13 cellular contexts compared by ENCODE assay signal in genomic region chr3:56869157-56869889, GRCh38.
DNase-seq lines count a peak whose midpoint lies in the region; ATAC-seq and TF ChIP-seq lines count a peak whose summit lies in the region.
"Had no signal": no experiment of that assay in that cellular context is flagged by ENCODE, and none has a peak within 500 bp of the region (broad histone marks: within the 10 kb centered on the region; RNA-seq: fewer than 3 reads in every experiment).

No MANE protein-coding gene starts in this region.

- H3K27ac ChIP-seq in CD4-positive, alpha-beta memory T cell (ENCODE audit: low read depth, low read length): no peak overlapping the region
- H3K27ac ChIP-seq in HCT116 (ENCODE audit: low read depth, low read length): no peak overlapping the region
- H3K27ac ChIP-seq in stomach: no peak overlapping the region
- H3K27ac ChIP-seq: GM23248 had no signal

- H3K4me2 ChIP-seq in HCT116 (ENCODE audit: low read length): peak overlapping the region; percentile 1; the same call in 1 of the 2 replicates

- no peaks in the 10 kb centered on the region for H3K9me3 ChIP-seq in CD4-positive, alpha-beta memory T cell (ENCODE audit: control insufficient read depth in 1 of 2, low read length in 2 of 2)
- H3K9me3 ChIP-seq in HCT116 (ENCODE audit: control insufficient read depth in 1 of 2, insufficient read depth in 1 of 2, low read depth in 1 of 2, low read length in 2 of 2) (no peaks in the 10 kb centered on the region), stomach (no peaks in the 10 kb centered on the region)
- H3K9me3 ChIP-seq: Caco-2 had no signal

- H3K9me2 ChIP-seq in HCT116 (ENCODE audit: insufficient read depth): no peaks in the 10 kb centered on the region

- H3K27me3 ChIP-seq in CD4-positive, alpha-beta memory T cell (ENCODE audit: insufficient read depth, low read length): no peaks in the 10 kb centered on the region
- no peaks in the 10 kb centered on the region for H3K27me3 ChIP-seq in HCT116 (ENCODE audit: insufficient read depth, low read length)
- H3K27me3 ChIP-seq in kidney epithelial cell (ENCODE audit: control insufficient read depth, insufficient read depth, low read length): no peaks in the 10 kb centered on the region
- H3K27me3 ChIP-seq in stomach: no peaks in the 10 kb centered on the region

- H3K36me3 ChIP-seq in CD4-positive, alpha-beta memory T cell (ENCODE audit: insufficient read depth, low read length): no peaks in the 10 kb centered on the region
- no peaks in the 10 kb centered on the region for H3K36me3 ChIP-seq in HCT116 (ENCODE audit: control insufficient read depth in 1 of 2, insufficient read depth in 2 of 2, low read length in 2 of 2)
- no peaks in the 10 kb centered on the region for H3K36me3 ChIP-seq in kidney epithelial cell (ENCODE audit: control insufficient read depth, insufficient read depth, low read length)
- H3K36me3 ChIP-seq in stomach: no peaks in the 10 kb centered on the region

- no peaks in the 10 kb centered on the region for H3K79me2 ChIP-seq in HCT116 (ENCODE audit: insufficient read depth, low read length)

- CTCF ChIA-PET in CD4-positive, alpha-beta memory T cell (lab: Charles Lee; ENCODE audit: partially characterized antibody): interaction anchor here (0.8 to 2.1 kb wide), 5 partner anchors 9 to 120 kb away, joined by 3 to 7 read pairs (median 4); no protein-coding TSS in a partner anchor
- CTCF ChIA-PET in HCT116 (lab: Charles Lee): no interaction called here

- H3K9me3 Mint-ChIP-seq in CD4-positive, alpha-beta memory T cell: peaks cover 0 to 2% (median 0%) of the 10 kb centered on the region in 8 donors
- H3K9me3 Mint-ChIP-seq in activated T-helper 1 cell treated with anti-CD3 and anti-CD28 coated beads, Interleukin-12 subunit alpha, Interleukin-12 subunit beta, Interleukin-2, Interleukin-4 antibody, amounts not matched to agents 30 ng/mL and 10 ng/mL and 1 ng/mL, durations not matched to agents 14 hours and 24 hours and 36 hours: peaks cover 3% of the 10 kb centered on the region

- H3K4me3 Mint-ChIP-seq in CD4-positive, alpha-beta memory T cell: peak overlapping the region; percentile 36 to 78 (median 69)
- H3K4me3 Mint-ChIP-seq in activated T-helper 1 cell treated with anti-CD3 and anti-CD28 coated beads, Interleukin-12 subunit alpha, Interleukin-12 subunit beta, Interleukin-2, Interleukin-4 antibody, amounts not matched to agents 30 ng/mL and 10 ng/mL and 1 ng/mL, durations not matched to agents 14 hours and 24 hours and 36 hours: no peak overlapping the region

- no peak overlapping the region for H3K9ac ChIP-seq in HCT116 (ENCODE audit: low read length)
- H3K9ac ChIP-seq: GM23248 had no signal

- peaks cover 41% of the 10 kb centered on the region for H3K4me1 ChIP-seq in CD4-positive, alpha-beta memory T cell (ENCODE audit: insufficient read depth, low read length)
- peaks cover 0 to 13% of the 10 kb centered on the region in 2 experiments; a peak in 2 of 4 replicates for H3K4me1 ChIP-seq in HCT116 (ENCODE audit: control insufficient read depth in 1 of 2, insufficient read depth in 2 of 2, low read length in 2 of 2)
- peaks cover 0 to 19% (median 8%) of the 10 kb centered on the region in 4 donors for H3K4me1 ChIP-seq in stomach

- TF ChIP-seq POLR2A in HCT116 (IDR thresholded peaks at IDR 0.05; ENCODE audit: borderline replicate concordance, extremely low read depth, insufficient read depth, insufficient read length): no peak
- TF ChIP-seq POLR2A in stomach (IDR thresholded peaks at IDR 0.05): no peak

- peak overlapping the region; percentile 2 to 94 (median 70) for H3K27ac Mint-ChIP-seq in CD4-positive, alpha-beta memory T cell
- H3K27ac Mint-ChIP-seq in activated T-helper 1 cell treated with anti-CD3 and anti-CD28 coated beads, Interleukin-12 subunit alpha, Interleukin-12 subunit beta, Interleukin-2, Interleukin-4 antibody, amounts not matched to agents 30 ng/mL and 10 ng/mL and 1 ng/mL, durations not matched to agents 14 hours and 24 hours and 36 hours: peak overlapping the region; percentile 72

- no peak for DNase-seq in CD4-positive, alpha-beta memory T cell
- no peak for DNase-seq in HCT116 (ENCODE audit: low read depth, low spot score)
- DNase-seq in activated T-helper 1 cell treated with anti-CD3 and anti-CD28 coated beads, Interleukin-12 subunit alpha, Interleukin-12 subunit beta, Interleukin-2, Interleukin-4 antibody, amounts not matched to agents 30 ng/mL and 10 ng/mL and 1 ng/mL, durations not matched to agents 14 hours and 24 hours and 36 hours (ENCODE audit: low spot score): no peak
- peak; percentile 37 for DNase-seq in kidney epithelial cell (ENCODE audit: low read depth)
- no peak for DNase-seq in stomach
- DNase-seq in germinal center (ENCODE audit: low spot score): no peak
- DNase-seq: Caco-2, dermis blood vessel endothelial cell, GM23248, islet precursor cell, MV-4-11, NCI-H524 treated with DMSO at 0.1 percent for 48 hours had no signal

- ATAC-seq in HCT116 (peak; percentile 59; the same call in 1 of the 2 replicates), HG02885 (IDR thresholded peaks at IDR 0.05; ENCODE audit: poor library complexity, unreplicated experiment) (no peak)

- H2AFZ ChIP-seq in HCT116 (ENCODE audit: low read depth, low read length, poor library complexity, severe bottlenecking): no peak overlapping the region
- H2AFZ ChIP-seq: GM23248 had no signal

- 22 to 43% (median 35%) methylated on average over 6 of the region's 6 CpGs for WGBS in stomach, 5 donors

- H3K4me1 Mint-ChIP-seq in CD4-positive, alpha-beta memory T cell: peaks cover 42 to 67% (median 58%) of the 10 kb centered on the region in 4 donors
- peaks cover 56% of the 10 kb centered on the region for H3K4me1 Mint-ChIP-seq in activated T-helper 1 cell treated with anti-CD3 and anti-CD28 coated beads, Interleukin-12 subunit alpha, Interleukin-12 subunit beta, Interleukin-2, Interleukin-4 antibody, amounts not matched to agents 30 ng/mL and 10 ng/mL and 1 ng/mL, durations not matched to agents 14 hours and 24 hours and 36 hours (ENCODE audit: low read depth)

- POLR2A ChIA-PET in CD4-positive, alpha-beta memory T cell (lab: Charles Lee; ENCODE audit: partially characterized antibody): interaction anchor here (0.6 to 1.6 kb wide), 7 partner anchors 8 to 68 kb away, joined by 3 to 7 read pairs (median 3); partner anchors contain the start of gene ARHGEF3
- POLR2A ChIA-PET in HCT116 (lab: Charles Lee): no interaction called here

- no peak for TF ChIP-seq RAD21 in HCT116 (IDR thresholded peaks at IDR 0.05; ENCODE audit: low read depth)

- no peak overlapping the region for H3K4me3 ChIP-seq in CD4-positive, alpha-beta memory T cell (ENCODE audit: low read length in 2 of 2)
- H3K4me3 ChIP-seq in HCT116 (replicated peaks in 1 of 2; ENCODE audit: low read depth in 1 of 2, low read length in 2 of 2) (no peak overlapping the region), kidney epithelial cell (ENCODE audit: low read depth, low read length) (no peak overlapping the region), stomach (no peak overlapping the region)
- H3K4me3 ChIP-seq: GM23248 had no signal

- TF ChIP-seq EP300 in stomach (IDR thresholded peaks at IDR 0.05): no peak

- no TSS peak for BruUV-seq in HCT116 (replicated peaks; lab: Mats Ljungman, UMichigan)

- H3K27me3 Mint-ChIP-seq in CD4-positive, alpha-beta memory T cell: no peaks in the 10 kb centered on the region
- no peaks in the 10 kb centered on the region for H3K27me3 Mint-ChIP-seq in activated T-helper 1 cell treated with anti-CD3 and anti-CD28 coated beads, Interleukin-12 subunit alpha, Interleukin-12 subunit beta, Interleukin-2, Interleukin-4 antibody, amounts not matched to agents 30 ng/mL and 10 ng/mL and 1 ng/mL, durations not matched to agents 14 hours and 24 hours and 36 hours (ENCODE audit: insufficient read depth)

- peaks cover 7 to 11% of the 10 kb centered on the region in 2 donors for H3K36me3 Mint-ChIP-seq in CD4-positive, alpha-beta memory T cell
- peaks cover 9% of the 10 kb centered on the region for H3K36me3 Mint-ChIP-seq in activated T-helper 1 cell treated with anti-CD3 and anti-CD28 coated beads, Interleukin-12 subunit alpha, Interleukin-12 subunit beta, Interleukin-2, Interleukin-4 antibody, amounts not matched to agents 30 ng/mL and 10 ng/mL and 1 ng/mL, durations not matched to agents 14 hours and 24 hours and 36 hours (ENCODE audit: low read depth)

- H4K20me1 ChIP-seq in HCT116 (ENCODE audit: insufficient read depth): no peaks in the 10 kb centered on the region

- intact Hi-C loops in CD4-positive, alpha-beta memory T cell (cut with micrococcal nuclease): no loop called here
- intact Hi-C loops in HCT116 (cut with micrococcal nuclease) (no loop called here), stomach (cut with DNase I; ENCODE audit: low total_unique reads) (no loop called here)
- intact Hi-C loops in activated T-helper 1 cell treated with anti-CD3 and anti-CD28 coated beads, Interleukin-12 subunit alpha, Interleukin-12 subunit beta, Interleukin-2, Interleukin-4 antibody, amounts not matched to agents 30 ng/mL and 10 ng/mL and 1 ng/mL, durations not matched to agents 14 hours and 24 hours and 36 hours (cut with micrococcal nuclease): no loop called here

- RAD21 ChIA-PET in HCT116 (lab: Charles Lee; ENCODE audit: low non-redundant PET in 1 of 2, low total read pairs in 2 of 2, uncharacterized antibody in 2 of 2, unreplicated experiment in 2 of 2): no interaction called here

- TF ChIP-seq CTCF in HCT116 (IDR thresholded peaks at IDR 0.05 in 2 of 3, conservative IDR thresholded peaks at IDR 0.05 in 1 of 3; ENCODE audit: borderline replicate concordance in 1 of 3, insufficient read depth in 1 of 3, low read depth in 2 of 3, low read length in 2 of 3) (no peak), kidney epithelial cell (IDR thresholded peaks at IDR 0.05; ENCODE audit: insufficient read depth, low read length, poor library complexity, severe bottlenecking) (no peak), stomach (IDR thresholded peaks at IDR 0.05) (no peak)

TF ChIP-seq in HCT116, 20 proteins besides CTCF, POLR2A, EP300 and RAD21 (continues in another document):
- TF ChIP-seq JUND (IDR thresholded peaks at IDR 0.05): no peak
- TF ChIP-seq TCF7L2 (IDR thresholded peaks at IDR 0.05; ENCODE audit: borderline replicate concordance, extremely low read depth, insufficient read depth, insufficient read length): no peak
- no peak for TF ChIP-seq EZH2 (IDR thresholded peaks at IDR 0.05)
- TF ChIP-seq FOSL1 (IDR thresholded peaks at IDR 0.05; ENCODE audit: low read depth): no peak
- TF ChIP-seq ELF1 (IDR thresholded peaks at IDR 0.05; ENCODE audit: borderline replicate concordance, low read depth): no peak
- no peak for TF ChIP-seq EZH2phosphoT487 (IDR thresholded peaks at IDR 0.05; ENCODE audit: borderline replicate concordance)
- TF ChIP-seq CBX3 (IDR thresholded peaks at IDR 0.05; ENCODE audit: low read depth): no peak
- no peak for TF ChIP-seq EGR1 (IDR thresholded peaks at IDR 0.05; ENCODE audit: low read depth)
- no peak for TF ChIP-seq ZNF274 (IDR thresholded peaks at IDR 0.05; ENCODE audit: low read depth, low read length)
- TF ChIP-seq SIN3A (IDR thresholded peaks at IDR 0.05; ENCODE audit: low read depth): no peak
